Comparison of ENCODE assay signal across 26 cellular contexts in the genomic region with DNA sequence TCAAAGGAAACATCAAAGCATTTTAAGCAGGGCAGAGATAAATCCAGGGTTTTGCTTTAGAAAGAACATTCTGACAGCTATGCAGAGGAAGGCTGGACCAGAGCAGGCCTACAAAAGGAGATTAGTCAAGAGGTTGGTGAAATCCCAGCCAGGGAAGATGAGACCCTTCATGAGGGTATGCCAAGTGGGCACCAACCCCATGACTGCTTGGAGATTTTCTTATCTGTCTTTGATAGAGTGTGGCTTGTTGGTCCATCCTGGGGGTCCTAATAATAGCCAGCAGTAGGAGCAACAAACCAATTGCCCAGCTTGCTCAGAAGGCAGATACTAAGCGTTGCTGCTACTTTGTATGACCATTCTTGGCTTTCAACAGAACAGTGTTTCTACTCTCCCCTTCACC.
"Had no signal": no experiment of that assay in that cellular context is flagged by ENCODE, and none has a peak within 500 bp of the region (broad histone marks: within the 10 kb centered on the region; RNA-seq: fewer than 3 reads in every experiment).

No MANE protein-coding gene starts in this region.

- FAIRE-seq: urothelium cell line had no signal

- DNase-seq: stimulated activated CD4-positive, alpha-beta T cell treated with anti-CD3 and anti-CD28 coated beads, Interleukin-2, amount 100 ng/mL, for 48 hours; stimulated activated CD4-positive, alpha-beta T cell treated with anti-CD3 and anti-CD28 coated beads, Interleukin-4, amount 100 ng/mL, for 1 hour; stimulated activated CD4-positive, alpha-beta T cell treated with anti-CD3 and anti-CD28 coated beads, Interleukin-4, amount 100 ng/mL, for 24 hours; stimulated activated CD4-positive, alpha-beta T cell treated with anti-CD3 and anti-CD28 coated beads, Interleukin-4, amount 100 ng/mL, for 4 hours; stimulated activated CD8-positive, alpha-beta memory T cell treated with anti-CD3 and anti-CD28 coated beads, Interleukin-4, amount 100 ng/mL, for 48 hours; stimulated activated naive B cell treated with anti-CD40 and anti-IgM and Interleukin-4, amounts not matched to agents 10 μg/mL and 1 μg/mL and 100 μg/mL, for 72 hours; stimulated activated naive CD4-positive, alpha-beta T cell; stimulated activated naive CD4-positive, alpha-beta T cell treated with Interleukin-2 at 50 U/mL for 16 hours; stimulated activated naive CD8-positive, alpha-beta T cell treated with anti-CD3 and anti-CD28 coated beads, Interleukin-15, amount 100 ng/mL, for 72 hours; stimulated activated naive CD8-positive, alpha-beta T cell treated with anti-CD3 and anti-CD28 coated beads, Interleukin-15, Interleukin-2, amounts not matched to agents 100 U/mL and 50 U/mL, for 24 hours; stomach; substantia nigra; testis; thyroid gland; tibial artery; transverse colon; trophoblast cell; upper lobe of left lung; upper lobe of right lung; uterus had no signal

- H3K4me1 ChIP-seq: stomach, suprapubic skin, testis, tibial artery, tibial nerve, transverse colon, upper lobe of left lung, upper lobe of right lung, uterus, vagina had no signal

- H3K27ac ChIP-seq: stomach, suprapubic skin, testis, thoracic aorta, thyroid gland, tibial artery, tibial nerve, transverse colon, upper lobe of left lung, upper lobe of right lung, uterus, vagina had no signal

- H3K4me3 ChIP-seq: stomach, suprapubic skin, testis, thoracic aorta, thyroid gland, tibial artery, tibial nerve, transverse colon, upper lobe of left lung, upper lobe of right lung, uterus, vagina had no signal

- ATAC-seq: stimulated activated memory B cell treated with anti-CD40 and anti-IgM and Interleukin-4, amounts not matched to agents 10 μg/mL and 1 μg/mL and 100 μg/mL, for 72 hours; stimulated activated naive B cell treated with anti-CD40 and anti-IgM and Interleukin-4, amounts not matched to agents 10 μg/mL and 1 μg/mL and 100 μg/mL, for 72 hours; stimulated activated naive CD8-positive, alpha-beta T cell treated with anti-CD3 and anti-CD28 coated beads, Interleukin-15, amount 100 ng/mL, for 72 hours; stimulated activated naive CD8-positive, alpha-beta T cell treated with anti-CD3 and anti-CD28 coated beads, Interleukin-15, Interleukin-2, amounts not matched to agents 100 U/mL and 50 U/mL, for 24 hours; upper lobe of right lung had no signal

- H3K36me3 ChIP-seq: stomach, suprapubic skin, thoracic aorta, thyroid gland, tibial artery, tibial nerve, transverse colon, upper lobe of left lung, upper lobe of right lung, uterus, vagina had no signal

- H3K27me3 ChIP-seq: stomach, suprapubic skin, testis, thyroid gland, tibial artery, transverse colon, upper lobe of left lung, vagina had no signal

- H3K9me3 ChIP-seq: stomach, suprapubic skin, testis, thoracic aorta, thyroid gland, tibial artery, tibial nerve, transverse colon, upper lobe of left lung, upper lobe of right lung, uterus, vagina had no signal
